ENCODE assay signal across 10 cellular contexts in the genomic region with DNA sequence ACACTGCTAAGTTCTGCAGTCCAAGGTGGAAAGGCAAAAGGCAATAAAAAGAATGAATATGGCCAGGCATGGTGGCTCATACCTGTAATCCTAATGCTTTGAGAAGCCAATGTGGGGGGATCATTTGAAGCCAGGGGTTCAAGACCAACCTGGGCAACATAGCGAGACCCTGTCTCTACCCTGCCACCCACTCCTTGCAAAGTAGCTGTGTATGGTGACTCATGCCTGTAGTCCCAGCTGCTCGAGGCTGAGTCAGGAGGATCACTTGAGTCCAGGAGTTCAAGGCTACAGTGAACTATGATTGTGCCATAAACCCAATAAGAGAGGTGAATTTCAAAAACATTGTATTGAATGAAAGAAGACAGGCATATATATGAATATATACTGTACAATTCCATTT. TPM values are rescaled to one million over a fixed set of nuclear protein-coding genes. Genes with fewer than 3 reads are reported as not detected.
DNase-seq lines count a peak whose midpoint lies in the region; ATAC-seq and TF ChIP-seq lines count a peak whose summit lies in the region.
"Had no signal": no experiment of that assay in that cellular context is flagged by ENCODE, and none has a peak within 500 bp of the region (broad histone marks: within the 10 kb centered on the region; RNA-seq: fewer than 3 reads in every experiment).

No MANE protein-coding gene starts in this region.

- peak; percentile 14 to 20 for DNase-seq in activated CD4-positive, alpha-beta T cell treated with anti-CD3 and anti-CD28 coated beads for 4 hours
- DNase-seq in activated CD4-positive, alpha-beta T cell treated with anti-CD3 and anti-CD28 coated beads, Interleukin-2, amount 50 U/mL, for 4 hours: no peak
- no peak for DNase-seq in esophagus squamous epithelium (lab: John Stamatoyannopoulos, UW)
- DNase-seq in stimulated activated naive CD8-positive, alpha-beta T cell treated with anti-CD3 and anti-CD28 coated beads, Interleukin-15, Interleukin-2, amounts not matched to agents 100 U/mL and 50 U/mL, for 24 hours: peak; percentile 10
- DNase-seq in SJCRH30: no peak
- DNase-seq: NCI-H1417 treated with DMSO at 0.1 percent for 48 hours had no signal

- no peaks in the 10 kb centered on the region for H3K9me3 ChIP-seq in esophagus squamous epithelium
- no peaks in the 10 kb centered on the region for H3K9me3 ChIP-seq in SJCRH30 (replicated peaks)
- H3K9me3 ChIP-seq: body of pancreas had no signal

- no peak for ATAC-seq in stimulated activated naive CD8-positive, alpha-beta T cell treated with anti-CD3 and anti-CD28 coated beads, Interleukin-15, Interleukin-2, amounts not matched to agents 100 U/mL and 50 U/mL, for 24 hours
- ATAC-seq in HG03457 (IDR thresholded peaks at IDR 0.05; ENCODE audit: unreplicated experiment) (no peak), GM19452 (IDR thresholded peaks at IDR 0.05; ENCODE audit: unreplicated experiment) (no peak)
- ATAC-seq: body of pancreas had no signal

- H3K27me3 ChIP-seq in esophagus squamous epithelium (no peaks in the 10 kb centered on the region), SJCRH30 (no peaks in the 10 kb centered on the region)
- H3K27me3 ChIP-seq: body of pancreas had no signal

- TF ChIP-seq POLR2A in esophagus squamous epithelium (IDR thresholded peaks at IDR 0.05): no peak

- intact Hi-C loops in esophagus squamous epithelium (cut with DNase I): loop anchor here (10.0 kb wide), 1 partner anchor 190 kb away; the partner anchor contains the start of gene TGIF1

- H3K36me3 ChIP-seq in esophagus squamous epithelium: no peaks in the 10 kb centered on the region
- H3K36me3 ChIP-seq in SJCRH30: no peaks in the 10 kb centered on the region

- TF ChIP-seq CTCF in WI38 (IDR thresholded peaks at IDR 0.05; ENCODE audit: low read depth, low read length) (no peak), esophagus squamous epithelium (IDR thresholded peaks at IDR 0.05) (no peak)

- H3K4me1 ChIP-seq in esophagus squamous epithelium (peaks cover 23 to 77% (median 49%) of the 10 kb centered on the region in 3 donors), SJCRH30 (no peaks in the 10 kb centered on the region)

- 31 to 38% methylated on average over 2 of the region's 2 CpGs for WGBS in esophagus squamous epithelium, 2 donors

- H3K4me3 ChIP-seq in WI38 (ENCODE audit: low read depth, low read length) (peak overlapping the region; percentile 10; the same call in 1 of the 2 replicates), esophagus squamous epithelium (peak overlapping the region; percentile 74 to 92 (median 82)), SJCRH30 (no peak overlapping the region)
- H3K4me3 ChIP-seq: body of pancreas had no signal

- H3K27ac ChIP-seq in esophagus squamous epithelium (peak overlapping the region in 3 of 4 donors; percentile 95 to 98 (median 98)), SJCRH30 (no peak overlapping the region)

RNA-seq across cellular contexts. Expression of gene MYL12B, which starts 2.4 kb away (rescaled TPM):
- total RNA-seq in esophagus squamous epithelium: 100 to 1,000 TPM; 362 to 430 (median 386) TPM
- total RNA-seq in SJCRH30 (2014; rRNA removed; shearing (Covaris generic)): 106 and 118 TPM in 2 replicates

RNA-seq across cellular contexts. Expression of gene MYL12A, which starts 16.8 kb away (rescaled TPM):
- total RNA-seq in esophagus squamous epithelium: 100 to 1,000 TPM; 281 to 361 (median 317) TPM
- total RNA-seq in SJCRH30 (2014; rRNA removed; shearing (Covaris generic)): 207 and 234 TPM in 2 replicates

RNA-seq across cellular contexts. Expression of gene MYOM1, which starts 44.6 kb away (rescaled TPM):
- total RNA-seq in esophagus squamous epithelium: 1 to 10 TPM in 1 of 4 donors, under 1 TPM in 3; 0.23 to 2.5 (median 0.52) TPM
- 0.06 and 0.23 TPM in 2 replicates for total RNA-seq in SJCRH30 (2014; rRNA removed; shearing (Covaris generic))

Comparison
In these comparisons a context has a peak if more than half of its experiments do, and no peak if none do; other contexts are left out.
1. DNase-seq: peak in activated CD4-positive, alpha-beta T cell treated with anti-CD3 and anti-CD28 coated beads for 4 hours (2 of 2) and stimulated activated naive CD8-positive, alpha-beta T cell treated with anti-CD3 and anti-CD28 coated beads, Interleukin-15, Interleukin-2, amounts not matched to agents 100 U/mL and 50 U/mL, for 24 hours (single experiment); none in activated CD4-positive, alpha-beta T cell treated with anti-CD3 and anti-CD28 coated beads, Interleukin-2, amount 50 U/mL, for 4 hours (0 of 2), esophagus squamous epithelium (single experiment) and SJCRH30 (0 of 2).